18 cellular contexts compared by ENCODE assay signal in the genomic region with DNA sequence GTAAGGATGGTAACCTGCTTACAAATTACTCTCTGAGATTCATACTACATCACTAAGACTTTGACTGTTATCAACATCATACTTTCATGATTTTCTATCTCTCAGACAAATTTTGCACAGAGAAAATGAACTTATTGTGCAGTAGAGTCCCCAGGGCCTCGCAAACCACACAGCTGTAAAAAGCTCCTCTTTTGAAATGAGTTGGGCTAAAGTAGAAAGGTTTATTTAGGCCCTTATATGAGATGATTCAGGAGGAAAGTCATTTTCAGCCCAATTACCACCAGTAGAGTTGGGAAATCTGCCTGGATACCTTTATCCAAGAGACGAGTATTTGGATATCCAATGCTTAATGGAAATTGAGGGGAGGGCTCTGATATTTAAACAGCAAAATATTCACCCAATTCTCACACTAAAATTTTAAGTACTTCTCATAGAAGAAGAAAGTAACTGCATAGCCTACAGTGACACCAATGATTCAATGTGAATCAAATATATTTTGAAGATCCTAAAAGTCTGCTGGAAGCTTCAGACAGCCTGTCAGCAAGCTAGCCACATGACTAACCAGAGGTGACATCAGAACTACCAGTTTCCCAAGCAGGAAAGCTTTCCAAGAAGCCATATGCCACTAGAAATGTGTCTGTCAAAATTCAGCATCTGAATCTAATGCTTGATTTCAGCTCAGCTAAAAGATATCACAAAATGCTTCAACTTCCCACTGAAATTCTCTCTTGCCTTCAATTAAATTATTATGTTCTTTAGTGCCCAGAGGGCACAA.
DNase-seq lines count a peak whose midpoint lies in the region; ATAC-seq and TF ChIP-seq lines count a peak whose summit lies in the region.
"Had no signal": no experiment of that assay in that cellular context is flagged by ENCODE, and none has a peak within 500 bp of the region (broad histone marks: within the 10 kb centered on the region; RNA-seq: fewer than 3 reads in every experiment).

No MANE protein-coding gene starts in this region.

- no peaks in the 10 kb centered on the region for H3K4me1 Mint-ChIP-seq in stimulated activated naive B cell treated with anti-CD40 and anti-IgM and Interleukin-4, amounts not matched to agents 10 μg/mL and 1 μg/mL and 100 μg/mL, for 72 hours
- H3K4me1 Mint-ChIP-seq: activated naive CD8-positive, alpha-beta T cell treated with anti-CD3 and anti-CD28 coated beads, Interleukin-2, amount 10 ng/mL, durations not matched to agents 7 days and 5 days; neural crest cell had no signal

- no peaks in the 10 kb centered on the region for H3K27me3 Mint-ChIP-seq in stimulated activated naive B cell treated with anti-CD40 and anti-IgM and Interleukin-4, amounts not matched to agents 10 μg/mL and 1 μg/mL and 100 μg/mL, for 72 hours
- H3K27me3 Mint-ChIP-seq: activated naive CD8-positive, alpha-beta T cell treated with anti-CD3 and anti-CD28 coated beads, Interleukin-2, amount 10 ng/mL, durations not matched to agents 7 days and 5 days; activated T-cell treated with anti-CD3 and anti-CD28 coated beads, Interleukin-2, amount 50 U/mL, for 24 hours had no signal

- no peak overlapping the region for H3K27ac Mint-ChIP-seq in stimulated activated naive B cell treated with anti-CD40 and anti-IgM and Interleukin-4, amounts not matched to agents 10 μg/mL and 1 μg/mL and 100 μg/mL, for 72 hours
- H3K27ac Mint-ChIP-seq: activated naive CD8-positive, alpha-beta T cell treated with anti-CD3 and anti-CD28 coated beads, Interleukin-2, amount 10 ng/mL, durations not matched to agents 7 days and 5 days; activated T-cell treated with anti-CD3 and anti-CD28 coated beads, Interleukin-2, amount 50 U/mL, for 24 hours had no signal

- no peak overlapping the region for H3K4me3 Mint-ChIP-seq in stimulated activated naive B cell treated with anti-CD40 and anti-IgM and Interleukin-4, amounts not matched to agents 10 μg/mL and 1 μg/mL and 100 μg/mL, for 72 hours
- H3K4me3 Mint-ChIP-seq: activated naive CD8-positive, alpha-beta T cell treated with anti-CD3 and anti-CD28 coated beads, Interleukin-2, amount 10 ng/mL, durations not matched to agents 7 days and 5 days; activated T-cell treated with anti-CD3 and anti-CD28 coated beads, Interleukin-2, amount 50 U/mL, for 24 hours; neural crest cell had no signal

- H3K36me3 Mint-ChIP-seq in stimulated activated naive B cell treated with anti-CD40 and anti-IgM and Interleukin-4, amounts not matched to agents 10 μg/mL and 1 μg/mL and 100 μg/mL, for 72 hours: no peaks in the 10 kb centered on the region
- H3K36me3 Mint-ChIP-seq: activated naive CD8-positive, alpha-beta T cell treated with anti-CD3 and anti-CD28 coated beads, Interleukin-2, amount 10 ng/mL, durations not matched to agents 7 days and 5 days had no signal

- H3K4me3 ChIP-seq in retinal pigment epithelial cell (ENCODE audit: low read length): no peak overlapping the region
- H3K4me3 ChIP-seq: stomach had no signal

- no peak for ATAC-seq in stimulated activated naive B cell treated with anti-CD40 and anti-IgM and Interleukin-4, amounts not matched to agents 10 μg/mL and 1 μg/mL and 100 μg/mL, for 72 hours (replicated peaks)
- ATAC-seq in GM21825 (IDR thresholded peaks at IDR 0.05; ENCODE audit: unreplicated experiment): no peak

- no peaks in the 10 kb centered on the region for H3K9me3 Mint-ChIP-seq in stimulated activated naive B cell treated with anti-CD40 and anti-IgM and Interleukin-4, amounts not matched to agents 10 μg/mL and 1 μg/mL and 100 μg/mL, for 72 hours
- H3K9me3 Mint-ChIP-seq: activated naive CD8-positive, alpha-beta T cell treated with anti-CD3 and anti-CD28 coated beads, Interleukin-2, amount 10 ng/mL, durations not matched to agents 7 days and 5 days; neural crest cell had no signal

- DNase-seq in EL (peak; percentile 10), NCI-H1930 (lab: John Stamatoyannopoulos, UW) (peak; percentile 21 to 52), cerebellar cortex (ENCODE audit: low spot score) (peak; percentile 90), retinal pigment epithelial cell (ENCODE audit: low read depth) (peak; percentile 13), NCI-H1092 treated with DMSO at 0.1 percent for 48 hours (lab: John Stamatoyannopoulos, UW) (no peak)
- no peak for DNase-seq in stimulated activated naive B cell treated with anti-CD40 and anti-IgM and Interleukin-4, amounts not matched to agents 10 μg/mL and 1 μg/mL and 100 μg/mL, for 72 hours
- DNase-seq: activated CD4-positive, alpha-beta T cell treated with anti-CD3 and anti-CD28 coated beads for 4 hours; activated naive CD8-positive, alpha-beta T cell treated with anti-CD3 and anti-CD28 coated beads, Interleukin-2, amount 10 ng/mL, durations not matched to agents 7 days and 5 days; activated T-cell treated with anti-CD3 and anti-CD28 coated beads, Interleukin-2, amount 50 U/mL, for 24 hours; COR-L47; dermis blood vessel endothelial cell; H7; Karpas-422; mammary epithelial cell; NCI-H226; stomach had no signal

- TF ChIP-seq CTCF in retinal pigment epithelial cell (conservative IDR thresholded peaks at IDR 0.05; ENCODE audit: low read depth, low read length): no peak

Comparison
In these comparisons a context has a peak if more than half of its experiments do, and no peak if none do; other contexts are left out.
1. DNase-seq: peak in EL (single experiment), NCI-H1930 (2 of 2), cerebellar cortex (single experiment) and retinal pigment epithelial cell (single experiment); none in NCI-H1092 treated with DMSO at 0.1 percent for 48 hours (single experiment) and stimulated activated naive B cell treated with anti-CD40 and anti-IgM and Interleukin-4, amounts not matched to agents 10 μg/mL and 1 μg/mL and 100 μg/mL, for 72 hours (single experiment).